Comparison of ENCODE assay signal across 1 cellular context in the genomic region with DNA sequence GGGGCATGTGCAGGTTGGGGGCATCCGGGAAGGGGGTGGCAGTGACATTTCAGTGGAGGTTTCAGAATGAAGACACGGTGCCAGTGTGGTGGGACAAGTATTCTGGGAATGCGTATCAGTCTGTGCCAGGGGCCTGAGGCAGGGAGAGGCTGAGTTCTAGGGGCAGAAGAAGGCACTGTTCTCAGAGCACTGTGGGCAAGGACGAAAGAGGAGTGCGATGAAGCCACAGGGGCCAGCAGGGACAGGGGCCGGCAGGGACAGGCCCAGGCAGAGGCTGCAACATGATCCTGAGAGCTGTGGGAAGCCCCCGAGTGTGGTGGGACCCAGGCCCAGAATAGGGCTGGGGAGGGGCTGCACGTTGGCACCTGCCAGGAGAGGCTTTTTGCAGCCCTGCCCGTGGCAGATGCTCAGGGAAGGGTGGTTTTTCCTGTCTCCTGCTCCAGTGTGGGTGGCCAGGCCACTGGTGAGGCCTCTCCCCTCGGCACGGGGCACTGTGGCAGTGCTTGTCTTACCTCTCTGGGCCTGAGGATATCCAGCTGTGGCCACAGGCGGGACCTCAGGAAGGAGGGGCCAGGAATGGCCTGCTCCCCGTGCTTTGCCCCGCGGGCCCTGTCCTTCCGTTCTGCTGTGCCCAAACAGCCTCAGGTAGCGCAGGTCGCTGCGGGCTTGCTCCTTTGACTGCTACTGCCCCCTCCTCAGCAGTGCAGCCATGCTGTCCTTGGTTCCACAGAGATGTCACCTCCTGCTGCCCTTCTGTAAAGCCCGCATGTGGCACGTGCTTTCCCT.
TF ChIP-seq lines count a peak whose summit lies in the region.

No MANE protein-coding gene starts in this region.

TF ChIP-seq in H1, 55 proteins besides CTCF, POLR2A, EP300 and RAD21:
- TF ChIP-seq CEBPB (IDR thresholded peaks at IDR 0.05; ENCODE audit: low read depth, low read length) (no peak), CTBP2 (IDR thresholded peaks at IDR 0.05; ENCODE audit: borderline replicate concordance, insufficient read depth, insufficient read length, low read length) (no peak), ASH2L (IDR thresholded peaks at IDR 0.05; ENCODE audit: low read length) (no peak), BRCA1 (IDR thresholded peaks at IDR 0.05; ENCODE audit: low read depth, low read length) (no peak), CHD7 (IDR thresholded peaks at IDR 0.05; ENCODE audit: insufficient replicate concordance, low read length) (no peak), TAF7 (optimal IDR thresholded peaks at IDR 0.05; ENCODE audit: borderline replicate concordance, low read depth, low read length) (no peak), JUND (IDR thresholded peaks at IDR 0.05; ENCODE audit: low read length) (no peak), TCF12 (IDR thresholded peaks at IDR 0.05; ENCODE audit: low read depth, low read length) (no peak), ATF2 (IDR thresholded peaks at IDR 0.05; ENCODE audit: low read length) (no peak), YY1 (IDR thresholded peaks at IDR 0.05; ENCODE audit: low read depth, low read length) (no peak), RBBP5 (IDR thresholded peaks at IDR 0.05; ENCODE audit: borderline replicate concordance, low read depth, low read length) (no peak), SP1 (IDR thresholded peaks at IDR 0.05; ENCODE audit: low read depth, low read length) (no peak), HDAC6 (IDR thresholded peaks at IDR 0.05; ENCODE audit: low read depth, low read length) (no peak), ATF3 (IDR thresholded peaks at IDR 0.05; ENCODE audit: insufficient read depth, low read depth, low read length) (no peak), SUZ12 (IDR thresholded peaks at IDR 0.05; ENCODE audit: low read length) (no peak), JUN (IDR thresholded peaks at IDR 0.05; ENCODE audit: low read depth, low read length) (no peak), SIRT6 (IDR thresholded peaks at IDR 0.05; ENCODE audit: low read length) (no peak), SRF (IDR thresholded peaks at IDR 0.05; ENCODE audit: low read depth, low read length) (no peak)
